ENCODE assay signal across 23 cellular contexts in genomic region chr4:45693746-45694145, GRCh38.
DNase-seq lines count a peak whose midpoint lies in the region; ATAC-seq, FAIRE-seq and TF ChIP-seq lines count a peak whose summit lies in the region.
"Had no signal": no experiment of that assay in that cellular context is flagged by ENCODE, and none has a peak within 500 bp of the region (broad histone marks: within the 10 kb centered on the region; RNA-seq: fewer than 3 reads in every experiment).

No MANE protein-coding gene starts in this region.

- no peak for TF ChIP-seq EP300 in HepG2 (IDR thresholded peaks at IDR 0.05; ENCODE audit: low read depth in 2 of 2, low read length in 2 of 2)
- no peak for TF ChIP-seq EP300 in HepG2 (CRISPR knock-in tag; IDR thresholded peaks at IDR 0.05; ENCODE audit: borderline replicate concordance)

- DNase-seq in HepG2 (ENCODE audit: low spot score) = peak; percentile 0
- DNase-seq in right lobe of liver = no peak
- peak; percentile 7 to 24 for DNase-seq in SJCRH30
- peak; percentile 10 for DNase-seq in kidney tubule cell (ENCODE audit: low spot score)
- DNase-seq in urothelium cell line (ENCODE audit: low spot score) = peak; percentile 19
- DNase-seq in SK-N-DZ (ENCODE audit: low spot score) = no peak
- no peak for DNase-seq in T1000 (lab: John Stamatoyannopoulos, UW)
- no peak for DNase-seq in activated CD4-positive, alpha-beta T cell treated with anti-CD3 and anti-CD28 coated beads, Interleukin-2, amount 50 U/mL, for 48 hours
- DNase-seq: activated CD4-positive, alpha-beta T cell treated with anti-CD3 and anti-CD28 coated beads, Interleukin-2, amount 50 U/mL, for 4 hours; activated CD8-positive, alpha-beta memory T cell treated with anti-CD3 and anti-CD28 coated beads, Interleukin-2, amount 50 U/mL, for 4 hours; activated naive CD4-positive, alpha-beta T cell treated with anti-CD3 and anti-CD28 coated beads, Interleukin-2, amount 50 U/mL, for 16 hours; Caco-2; central memory CD4-positive, alpha-beta T cell; IMR-90; mammary epithelial cell; NCI-H1417; NCI-H2081 treated with DMSO at 0.1 percent for 48 hours; NCI-H510A; occipital lobe; stimulated activated naive B cell treated with anti-CD40 and anti-IgM and Interleukin-4, amounts not matched to agents 10 μg/mL and 1 μg/mL and 100 μg/mL, for 72 hours had no signal

- H3K27ac ChIP-seq in HepG2 (ENCODE audit: extremely low read length, insufficient read depth, low read length) = no peak overlapping the region
- no peak overlapping the region for H3K27ac ChIP-seq in right lobe of liver
- H3K27ac ChIP-seq in SJCRH30 = no peak overlapping the region

- CTCF ChIA-PET in HepG2 (lab: Yijun Ruan, JAX; ENCODE audit: low intra/inter-chr PET ratio, low total read pairs) = no interaction called here

- H3K27me3 ChIP-seq in HepG2 (ENCODE audit: control insufficient read depth in 1 of 2, insufficient read depth in 2 of 2, low read length in 2 of 2) (no peaks in the 10 kb centered on the region), right lobe of liver (no peaks in the 10 kb centered on the region), SJCRH30 (no peaks in the 10 kb centered on the region)

- no peak for TF ChIP-seq RAD21 in HepG2 (CRISPR knock-in tag; IDR thresholded peaks at IDR 0.05)

- H3K4me3 ChIP-seq in HepG2 (replicated peaks in 1 of 3; ENCODE audit: insufficient read depth in 1 of 3, low read depth in 2 of 3, low read length in 3 of 3) (no peak overlapping the region), right lobe of liver (no peak overlapping the region), SJCRH30 (no peak overlapping the region)
- H3K4me3 ChIP-seq: GM12878 had no signal

- TF ChIP-seq CTCF in HepG2 (CRISPR knock-in tag; IDR thresholded peaks at IDR 0.05) (no peak), right lobe of liver (IDR thresholded peaks at IDR 0.05) (no peak)

- H2AFZ ChIP-seq in HepG2 (ENCODE audit: low read length) = no peak overlapping the region

- H3K9ac ChIP-seq in HepG2 (ENCODE audit: insufficient read depth, low read depth, low read length) = no peak overlapping the region

- no peak overlapping the region for H3K4me2 ChIP-seq in HepG2 (ENCODE audit: low read depth, low read length)

- in situ Hi-C loops in HepG2 (cut with HindIII; ENCODE audit: extremely low pct_ligation_motif_present, low pct_unique_long_range_greater_than_20kb) = no loop called here

- intact Hi-C loops in HepG2 (cut with micrococcal nuclease; ENCODE audit: unreplicated experiment) (no loop called here), right lobe of liver (cut with DNase I) (no loop called here)

- H3K36me3 ChIP-seq in HepG2 (replicated peaks in 1 of 2; ENCODE audit: control insufficient read depth in 1 of 2, insufficient read depth in 2 of 2, low read length in 2 of 2) = no peaks in the 10 kb centered on the region
- no peaks in the 10 kb centered on the region for H3K36me3 ChIP-seq in right lobe of liver
- H3K36me3 ChIP-seq in SJCRH30 = no peaks in the 10 kb centered on the region

- H3K4me1 ChIP-seq in HepG2 (ENCODE audit: insufficient read depth, low read length) (no peaks in the 10 kb centered on the region), right lobe of liver (no peaks in the 10 kb centered on the region), SJCRH30 (no peaks in the 10 kb centered on the region)
- H3K4me1 ChIP-seq: Caco-2 had no signal

- H3K79me2 ChIP-seq in HepG2 (ENCODE audit: insufficient read depth, low read length) = no peaks in the 10 kb centered on the region

- H3K9me3 ChIP-seq in HepG2 (ENCODE audit: low read length) (peaks cover 5% of the 10 kb centered on the region; the same call in 1 of the 2 replicates), right lobe of liver (no peaks in the 10 kb centered on the region), SJCRH30 (replicated peaks) (no peaks in the 10 kb centered on the region)
- H3K9me3 ChIP-seq: Caco-2 had no signal

- ATAC-seq in HepG2 (no peak), right lobe of liver (no peak)
- ATAC-seq: GM12878; HCT116; stimulated activated naive B cell treated with anti-CD40 and anti-IgM and Interleukin-4, amounts not matched to agents 10 μg/mL and 1 μg/mL and 100 μg/mL, for 72 hours; WTC11 had no signal

- POLR2A ChIA-PET in HepG2 (lab: Yijun Ruan, JAX) = no interaction called here

- no peaks in the 10 kb centered on the region for H4K20me1 ChIP-seq in HepG2 (ENCODE audit: insufficient read depth, low read length)

- no peak for TF ChIP-seq POLR2A in HepG2 (IDR thresholded peaks at IDR 0.05; ENCODE audit: insufficient read depth in 1 of 2, low read depth in 2 of 2, low read length in 2 of 2)
- no peak for TF ChIP-seq POLR2A in right lobe of liver (IDR thresholded peaks at IDR 0.05)

- FAIRE-seq in HepG2 (lab: Jason Lieb, UNC) (no peak), urothelium cell line (lab: Jason Lieb, UNC) (no peak)
- FAIRE-seq: GM12878 had no signal

- no TSS peak for BruUV-seq in HepG2 (replicated peaks; lab: Mats Ljungman, UMichigan)

TF ChIP-seq in HepG2, 621 proteins besides CTCF, POLR2A, EP300 and RAD21 (continues in another document):
- TF ChIP-seq ZNF784 (CRISPR knock-in tag; IDR thresholded peaks at IDR 0.05; ENCODE audit: borderline replicate concordance) (no peak), BRD4 (CRISPR knock-in tag; IDR thresholded peaks at IDR 0.05) (no peak), XRCC5 (optimal IDR thresholded peaks at IDR 0.05; ENCODE audit: low read length) (no peak), FOXM1 (CRISPR knock-in tag; IDR thresholded peaks at IDR 0.05) (no peak), TFDP1 (CRISPR knock-in tag; IDR thresholded peaks at IDR 0.05; ENCODE audit: borderline replicate concordance) (no peak), ZNF562 (CRISPR knock-in tag; IDR thresholded peaks at IDR 0.05; ENCODE audit: borderline replicate concordance) (no peak)
- TF ChIP-seq, protein P1, sequence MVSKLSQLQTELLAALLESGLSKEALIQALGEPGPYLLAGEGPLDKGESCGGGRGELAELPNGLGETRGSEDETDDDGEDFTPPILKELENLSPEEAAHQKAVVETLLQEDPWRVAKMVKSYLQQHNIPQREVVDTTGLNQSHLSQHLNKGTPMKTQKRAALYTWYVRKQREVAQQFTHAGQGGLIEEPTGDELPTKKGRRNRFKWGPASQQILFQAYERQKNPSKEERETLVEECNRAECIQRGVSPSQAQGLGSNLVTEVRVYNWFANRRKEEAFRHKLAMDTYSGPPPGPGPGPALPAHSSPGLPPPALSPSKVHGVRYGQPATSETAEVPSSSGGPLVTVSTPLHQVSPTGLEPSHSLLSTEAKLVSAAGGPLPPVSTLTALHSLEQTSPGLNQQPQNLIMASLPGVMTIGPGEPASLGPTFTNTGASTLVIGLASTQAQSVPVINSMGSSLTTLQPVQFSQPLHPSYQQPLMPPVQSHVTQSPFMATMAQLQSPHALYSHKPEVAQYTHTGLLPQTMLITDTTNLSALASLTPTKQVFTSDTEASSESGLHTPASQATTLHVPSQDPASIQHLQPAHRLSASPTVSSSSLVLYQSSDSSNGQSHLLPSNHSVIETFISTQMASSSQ (IDR thresholded peaks at IDR 0.05; ENCODE audit: low read depth) = no peak
- TF ChIP-seq, protein P1 (CRISPR knock-in tag; IDR thresholded peaks at IDR 0.05; ENCODE audit: borderline replicate concordance) = no peak
- TF ChIP-seq, protein P2, sequence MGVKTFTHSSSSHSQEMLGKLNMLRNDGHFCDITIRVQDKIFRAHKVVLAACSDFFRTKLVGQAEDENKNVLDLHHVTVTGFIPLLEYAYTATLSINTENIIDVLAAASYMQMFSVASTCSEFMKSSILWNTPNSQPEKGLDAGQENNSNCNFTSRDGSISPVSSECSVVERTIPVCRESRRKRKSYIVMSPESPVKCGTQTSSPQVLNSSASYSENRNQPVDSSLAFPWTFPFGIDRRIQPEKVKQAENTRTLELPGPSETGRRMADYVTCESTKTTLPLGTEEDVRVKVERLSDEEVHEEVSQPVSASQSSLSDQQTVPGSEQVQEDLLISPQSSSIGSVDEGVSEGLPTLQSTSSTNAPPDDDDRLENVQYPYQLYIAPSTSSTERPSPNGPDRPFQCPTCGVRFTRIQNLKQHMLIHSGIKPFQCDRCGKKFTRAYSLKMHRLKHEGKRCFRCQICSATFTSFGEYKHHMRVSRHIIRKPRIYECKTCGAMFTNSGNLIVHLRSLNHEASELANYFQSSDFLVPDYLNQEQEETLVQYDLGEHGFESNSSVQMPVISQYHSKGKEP (CRISPR knock-in tag; IDR thresholded peaks at IDR 0.05) = no peak

Comparison
In these comparisons a context has a peak if more than half of its experiments do, and no peak if none do; other contexts are left out.
1. DNase-seq: peak in HepG2 (single experiment), SJCRH30 (2 of 2), kidney tubule cell (single experiment) and urothelium cell line (single experiment); none in right lobe of liver (0 of 3), SK-N-DZ (single experiment), T1000 (single experiment) and activated CD4-positive, alpha-beta T cell treated with anti-CD3 and anti-CD28 coated beads, Interleukin-2, amount 50 U/mL, for 48 hours (0 of 2).